ENCODE assay signal across 8 cellular contexts in the genomic region with DNA sequence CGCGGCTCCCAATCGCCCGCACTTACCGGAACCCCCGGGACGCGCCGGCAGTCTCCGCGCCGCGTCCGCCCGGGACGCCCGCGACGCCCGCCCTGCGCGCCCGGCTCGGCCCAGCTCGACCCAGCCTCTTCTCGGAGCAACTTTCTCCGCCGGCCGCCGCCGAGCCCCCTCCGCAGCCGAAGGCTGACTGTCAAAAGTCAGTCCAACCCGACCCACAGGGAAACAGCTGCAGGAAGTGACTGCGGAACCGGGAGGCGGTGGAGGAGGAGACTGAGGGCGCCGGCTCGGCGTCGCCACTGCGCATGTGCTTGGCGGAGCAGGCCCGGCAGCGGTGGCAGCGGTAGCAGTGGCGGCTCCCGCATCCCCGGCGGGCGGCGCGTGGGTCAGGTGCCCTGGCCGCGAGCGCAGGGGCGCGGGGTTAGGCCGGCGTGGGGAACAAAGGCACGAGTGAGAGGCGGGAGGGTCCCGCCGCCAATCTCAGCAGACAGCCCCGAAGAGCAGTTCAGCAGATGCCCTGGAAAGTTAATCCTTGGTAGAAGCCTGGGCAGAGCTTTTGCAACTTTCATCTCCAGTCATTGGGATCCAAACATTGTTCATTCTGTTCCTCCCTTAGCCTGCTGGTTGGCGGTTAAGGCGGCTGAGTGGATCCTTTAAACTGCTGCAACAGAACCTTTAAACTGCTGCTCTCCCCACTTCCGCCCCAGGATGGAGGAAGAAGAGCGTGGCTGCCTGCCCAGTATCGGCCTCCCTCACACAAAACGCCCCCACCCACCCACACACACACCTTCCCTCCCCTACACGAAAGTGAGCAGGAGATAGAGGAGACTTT. TPM values are rescaled to one million over a fixed set of nuclear protein-coding genes. Genes with fewer than 3 reads are reported as not detected.
DNase-seq lines count a peak whose midpoint lies in the region; ATAC-seq and TF ChIP-seq lines count a peak whose summit lies in the region.

A gene with protein sequence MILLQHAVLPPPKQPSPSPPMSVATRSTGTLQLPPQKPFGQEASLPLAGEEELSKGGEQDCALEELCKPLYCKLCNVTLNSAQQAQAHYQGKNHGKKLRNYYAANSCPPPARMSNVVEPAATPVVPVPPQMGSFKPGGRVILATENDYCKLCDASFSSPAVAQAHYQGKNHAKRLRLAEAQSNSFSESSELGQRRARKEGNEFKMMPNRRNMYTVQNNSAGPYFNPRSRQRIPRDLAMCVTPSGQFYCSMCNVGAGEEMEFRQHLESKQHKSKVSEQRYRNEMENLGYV (minus strand): TSS at position 241 of the 829 bp plus-strand sequence. CDS start 4,057 bp downstream, outside the sequence.

- no peak for TF ChIP-seq CTCF in upper lobe of right lung (IDR thresholded peaks at IDR 0.05)

- H3K27ac ChIP-seq in upper lobe of right lung, result peak within 1 kb of the TSS; percentile 91

- peak within 1 kb of the TSS; percentile 80 for H3K4me3 ChIP-seq in upper lobe of right lung

- DNase-seq in NCI-H1105 treated with DMSO at 0.1 percent for 48 hours (lab: John Stamatoyannopoulos, UW) (peak; percentile 84), SW 1271 (lab: John Stamatoyannopoulos, UW) (peak; percentile 39 to 79), cardiac septum (ENCODE audit: low spot score) (peak; percentile 95), posterior vena cava (ENCODE audit: low spot score) (peak; percentile 96), upper lobe of right lung (peak; percentile 95)
- DNase-seq in activated naive CD8-positive, alpha-beta T cell treated with anti-CD3 and anti-CD28 coated beads, Interleukin-2, amount 50 U/mL, for 16 hours (ENCODE audit: low read depth, low spot score), result peak; percentile 69

- peak; percentile 93 for TF ChIP-seq POLR2A in GM10847 (IDR thresholded peaks at IDR 0.05; ENCODE audit: extremely low read depth, insufficient read length)

- no peaks in the 10 kb centered on the region for H3K9me3 ChIP-seq in upper lobe of right lung

- peak; percentile 62 for ATAC-seq in HG02623 (IDR thresholded peaks at IDR 0.05; ENCODE audit: unreplicated experiment)
- peak; percentile 99 for ATAC-seq in upper lobe of right lung

- H3K4me1 ChIP-seq in upper lobe of right lung, result peaks cover 7% of the 10 kb centered on the region

- intact Hi-C loops in cardiac septum (cut with DNase I) (loop anchor here (1.0 to 5.0 kb wide), 3 partner anchors 49 to 249 kb away; a partner anchor contains a TSS), posterior vena cava (cut with DNase I) (no loop called here), upper lobe of right lung (cut with DNase I) (no loop called here)

- H3K36me3 ChIP-seq in upper lobe of right lung, result peaks cover 6% of the 10 kb centered on the region

- no peaks in the 10 kb centered on the region for H3K27me3 ChIP-seq in upper lobe of right lung

RNA-seq across cellular contexts. Expression of the gene that starts here (rescaled TPM):
- total RNA-seq in cardiac septum (18.3 TPM), posterior vena cava (10 to 100 TPM; 27.9 to 28.4 TPM), upper lobe of right lung (30.9 TPM)

Comparison
In these comparisons a context has a peak if more than half of its experiments do, and no peak if none do; other contexts are left out.
1. Peak in every context shown above with its lines: DNase-seq, ATAC-seq, H3K4me3 ChIP-seq and H3K27ac ChIP-seq.